2 cellular contexts compared by ENCODE assay signal in the genomic region with DNA sequence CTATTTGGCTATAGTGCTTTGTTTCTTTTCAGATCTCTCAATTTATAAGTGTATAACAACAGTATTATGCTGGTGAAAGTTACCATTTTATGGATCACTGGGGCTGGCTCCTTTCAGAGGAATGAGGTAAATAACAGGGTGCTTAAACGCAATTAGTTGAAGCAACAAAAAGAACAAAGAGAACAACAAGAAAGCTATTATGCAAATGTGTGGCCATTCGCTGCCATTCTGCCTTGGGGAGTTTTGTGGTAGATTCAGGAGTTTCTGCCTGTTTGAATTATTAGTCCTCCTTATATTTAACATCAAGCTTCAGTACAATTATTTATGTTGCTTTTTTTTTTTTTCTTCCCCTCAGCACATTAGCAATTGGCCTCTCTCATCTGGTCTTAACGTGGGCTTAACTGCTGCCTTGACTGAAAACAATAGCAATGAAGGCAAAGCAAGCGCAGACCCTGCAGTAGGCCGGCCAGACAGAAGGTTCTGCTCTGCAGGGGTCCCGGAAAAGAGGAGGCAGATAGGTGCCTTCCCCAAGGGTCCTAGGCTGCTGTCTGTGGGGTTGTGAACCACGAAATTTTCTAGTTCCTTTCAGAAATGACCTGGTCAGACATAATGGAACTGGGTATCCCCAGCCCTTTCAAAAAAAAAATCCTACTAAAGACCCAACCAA.
TF ChIP-seq lines count a peak whose summit lies in the region.

No MANE protein-coding gene starts in this region.

TF ChIP-seq in SK-N-SH, 30 proteins besides CTCF, POLR2A, EP300 and RAD21 (continued from another document):
- TF ChIP-seq FOSL2 (IDR thresholded peaks at IDR 0.05; ENCODE audit: borderline replicate concordance, low read depth), result no peak
- TF ChIP-seq SMC3 (IDR thresholded peaks at IDR 0.05; ENCODE audit: low read depth, low read length), result no peak
- TF ChIP-seq, protein P1, sequence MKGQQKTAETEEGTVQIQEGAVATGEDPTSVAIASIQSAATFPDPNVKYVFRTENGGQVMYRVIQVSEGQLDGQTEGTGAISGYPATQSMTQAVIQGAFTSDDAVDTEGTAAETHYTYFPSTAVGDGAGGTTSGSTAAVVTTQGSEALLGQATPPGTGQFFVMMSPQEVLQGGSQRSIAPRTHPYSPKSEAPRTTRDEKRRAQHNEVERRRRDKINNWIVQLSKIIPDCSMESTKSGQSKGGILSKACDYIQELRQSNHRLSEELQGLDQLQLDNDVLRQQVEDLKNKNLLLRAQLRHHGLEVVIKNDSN (IDR thresholded peaks at IDR 0.05; ENCODE audit: borderline replicate concordance, low read depth), result no peak
- TF ChIP-seq JUND (IDR thresholded peaks at IDR 0.05), result no peak
- no peak for TF ChIP-seq FOXM1 (IDR thresholded peaks at IDR 0.05; ENCODE audit: low read depth)
- no peak for TF ChIP-seq CHD2 (IDR thresholded peaks at IDR 0.05; ENCODE audit: low read length, partially characterized antibody)
- no peak for TF ChIP-seq GATA2 (CRISPR knock-in tag; IDR thresholded peaks at IDR 0.05)
- TF ChIP-seq RXRA (IDR thresholded peaks at IDR 0.05; ENCODE audit: borderline replicate concordance, low read depth), result no peak
- no peak for TF ChIP-seq SIN3A (IDR thresholded peaks at IDR 0.05; ENCODE audit: borderline replicate concordance, low read depth, low read length)
- TF ChIP-seq, protein P2, sequence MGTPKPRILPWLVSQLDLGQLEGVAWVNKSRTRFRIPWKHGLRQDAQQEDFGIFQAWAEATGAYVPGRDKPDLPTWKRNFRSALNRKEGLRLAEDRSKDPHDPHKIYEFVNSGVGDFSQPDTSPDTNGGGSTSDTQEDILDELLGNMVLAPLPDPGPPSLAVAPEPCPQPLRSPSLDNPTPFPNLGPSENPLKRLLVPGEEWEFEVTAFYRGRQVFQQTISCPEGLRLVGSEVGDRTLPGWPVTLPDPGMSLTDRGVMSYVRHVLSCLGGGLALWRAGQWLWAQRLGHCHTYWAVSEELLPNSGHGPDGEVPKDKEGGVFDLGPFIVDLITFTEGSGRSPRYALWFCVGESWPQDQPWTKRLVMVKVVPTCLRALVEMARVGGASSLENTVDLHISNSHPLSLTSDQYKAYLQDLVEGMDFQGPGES (IDR thresholded peaks at IDR 0.05; ENCODE audit: low read depth, low read length), result no peak
- no peak for TF ChIP-seq EZH2phosphoT487 (IDR thresholded peaks at IDR 0.05; ENCODE audit: borderline replicate concordance, low read depth)
- no peak for TF ChIP-seq FOXJ3 (CRISPR knock-in tag; IDR thresholded peaks at IDR 0.05)

TF ChIP-seq in SK-N-SH treated with all-trans-retinoic acid at 6 μM for 48 hours, 23 proteins besides CTCF, POLR2A, EP300 and RAD21 (continued from another document):
- TF ChIP-seq, protein P3, sequence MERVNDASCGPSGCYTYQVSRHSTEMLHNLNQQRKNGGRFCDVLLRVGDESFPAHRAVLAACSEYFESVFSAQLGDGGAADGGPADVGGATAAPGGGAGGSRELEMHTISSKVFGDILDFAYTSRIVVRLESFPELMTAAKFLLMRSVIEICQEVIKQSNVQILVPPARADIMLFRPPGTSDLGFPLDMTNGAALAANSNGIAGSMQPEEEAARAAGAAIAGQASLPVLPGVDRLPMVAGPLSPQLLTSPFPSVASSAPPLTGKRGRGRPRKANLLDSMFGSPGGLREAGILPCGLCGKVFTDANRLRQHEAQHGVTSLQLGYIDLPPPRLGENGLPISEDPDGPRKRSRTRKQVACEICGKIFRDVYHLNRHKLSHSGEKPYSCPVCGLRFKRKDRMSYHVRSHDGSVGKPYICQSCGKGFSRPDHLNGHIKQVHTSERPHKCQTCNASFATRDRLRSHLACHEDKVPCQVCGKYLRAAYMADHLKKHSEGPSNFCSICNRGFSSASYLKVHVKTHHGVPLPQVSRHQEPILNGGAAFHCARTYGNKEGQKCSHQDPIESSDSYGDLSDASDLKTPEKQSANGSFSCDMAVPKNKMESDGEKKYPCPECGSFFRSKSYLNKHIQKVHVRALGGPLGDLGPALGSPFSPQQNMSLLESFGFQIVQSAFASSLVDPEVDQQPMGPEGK (CRISPR knock-in tag; IDR thresholded peaks at IDR 0.05; ENCODE audit: borderline replicate concordance), result no peak
TF ChIP-seq in SK-N-SH treated with all-trans-retinoic acid at 6 μM for 48 hours: peak in this region for 0.
